ENCODE assay signal across 1 cellular context in genomic region chr16:10773-11172, GRCh38.
TF ChIP-seq lines count a peak whose summit lies in the region.

No MANE protein-coding gene starts in this region.

TF ChIP-seq in SK-N-SH, 30 proteins besides CTCF, POLR2A, EP300 and RAD21:
- TF ChIP-seq SMC3 (IDR thresholded peaks at IDR 0.05; ENCODE audit: low read depth, low read length) = peak; percentile 32
